Comparison of ENCODE assay signal across 9 cellular contexts in the genomic region with DNA sequence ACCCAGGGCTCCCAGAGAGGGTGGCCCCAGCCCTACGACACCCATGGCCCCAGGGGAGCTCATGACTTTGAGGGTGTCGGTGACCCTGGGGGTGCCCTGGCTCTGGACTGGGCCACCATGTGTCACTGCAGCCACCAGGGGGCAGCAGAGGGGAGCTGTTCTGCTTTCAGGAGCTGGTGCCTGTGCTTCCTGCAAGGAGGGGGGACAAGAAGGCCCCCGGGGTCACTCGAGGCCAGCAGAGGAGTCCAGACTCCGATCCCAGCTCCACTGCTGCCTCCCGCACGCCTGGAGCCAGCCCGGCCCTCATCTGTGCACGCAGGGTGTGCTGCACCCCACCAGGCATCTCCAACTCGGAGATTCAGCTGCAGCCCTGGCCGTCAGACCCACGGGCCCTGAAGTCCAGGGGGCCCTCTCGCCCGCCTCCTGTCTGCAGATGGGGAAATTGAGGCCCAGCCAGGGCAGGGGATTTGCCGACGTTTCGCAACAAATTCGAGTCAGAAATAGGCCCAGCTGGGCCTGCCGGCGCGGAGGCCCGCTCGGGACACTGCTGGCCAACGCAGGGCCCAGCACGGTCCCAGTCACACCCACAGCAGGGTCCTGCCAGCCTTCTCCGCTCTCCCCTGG. TPM values are rescaled to one million over a fixed set of nuclear protein-coding genes. Genes with fewer than 3 reads are reported as not detected.
DNase-seq lines count a peak whose midpoint lies in the region; ATAC-seq and TF ChIP-seq lines count a peak whose summit lies in the region.
"Had no signal": no experiment of that assay in that cellular context is flagged by ENCODE, and none has a peak within 500 bp of the region (broad histone marks: within the 10 kb centered on the region; RNA-seq: fewer than 3 reads in every experiment).

No MANE protein-coding gene starts in this region.

- H3F3A ChIP-seq in neural progenitor cell (ENCODE audit: low read depth): no peaks in the 10 kb centered on the region

- H3K4me3 ChIP-seq in SJCRH30 (peak overlapping the region; percentile 62), fibroblast of villous mesenchyme (ENCODE audit: low read depth, low read length) (peak overlapping the region; percentile 12), neural progenitor cell (no peak overlapping the region)

- peak; percentile 84 for TF ChIP-seq CTCF in fibroblast of villous mesenchyme (IDR thresholded peaks at IDR 0.05; ENCODE audit: insufficient read depth, low read depth, low read length)
- peak; percentile 94 for TF ChIP-seq CTCF in neural progenitor cell (IDR thresholded peaks at IDR 0.05)

- DNase-seq in Caki2 (ENCODE audit: low read depth) (peak; percentile 82), KBM-7 (peak; percentile 85), SJCRH30 (peak; percentile 97 to 98), activated gamma-delta T cell treated with Interleukin-2 at 50 U/mL for 16 hours (peak; percentile 90), fibroblast of villous mesenchyme (ENCODE audit: low read depth) (peak; percentile 92), neural progenitor cell (ENCODE audit: low spot score) (peak; percentile 93)

- no peaks in the 10 kb centered on the region for H3K79me2 ChIP-seq in neural progenitor cell (ENCODE audit: low read depth)

- H4K20me1 ChIP-seq in neural progenitor cell (ENCODE audit: low read depth): no peaks in the 10 kb centered on the region

- peak overlapping the region; percentile 29 for H3K27ac Mint-ChIP-seq in neural progenitor cell
- peak overlapping the region; percentile 26 for H3K27ac Mint-ChIP-seq in stimulated activated naive CD8-positive, alpha-beta T cell treated with anti-CD3 and anti-CD28 coated beads, Interleukin-15, Interleukin-2, amounts not matched to agents 100 ng/mL and 50 ng/mL, for 24 hours

- in situ Hi-C loops in Caki2 (cut with HindIII; ENCODE audit: low pct_unique_long_range_greater_than_20kb, low sequenced_read_pairs): loop anchor here (25.0 kb wide), 1 partner anchor 281 kb away; a partner anchor contains a TSS
- in situ Hi-C loops in KBM-7 (cut with MboI; ENCODE audit: low pct_unique_long_range_greater_than_20kb, low sequenced_read_pairs): loop anchor here (25.0 kb wide), 1 partner anchor 531 kb away; a partner anchor contains a TSS

- peaks cover 2% of the 10 kb centered on the region for H3K9me3 Mint-ChIP-seq in neural progenitor cell
- peaks cover 7% of the 10 kb centered on the region for H3K9me3 Mint-ChIP-seq in stimulated activated naive CD8-positive, alpha-beta T cell treated with anti-CD3 and anti-CD28 coated beads, Interleukin-15, Interleukin-2, amounts not matched to agents 100 ng/mL and 50 ng/mL, for 24 hours

- H3K4me2 ChIP-seq in neural progenitor cell: no peak overlapping the region

- H2AFZ ChIP-seq in neural progenitor cell (replicated peaks): peak overlapping the region; percentile 86

- H3K27ac ChIP-seq in SJCRH30: peak overlapping the region; percentile 97
- no peak overlapping the region for H3K27ac ChIP-seq in neural progenitor cell

- H3K36me3 ChIP-seq in SJCRH30 (no peaks in the 10 kb centered on the region), neural progenitor cell (no peaks in the 10 kb centered on the region)

- no peaks in the 10 kb centered on the region for H3K36me3 Mint-ChIP-seq in neural progenitor cell
- no peaks in the 10 kb centered on the region for H3K36me3 Mint-ChIP-seq in stimulated activated naive CD8-positive, alpha-beta T cell treated with anti-CD3 and anti-CD28 coated beads, Interleukin-15, Interleukin-2, amounts not matched to agents 100 ng/mL and 50 ng/mL, for 24 hours (ENCODE audit: low read depth)

- H3K9me3 ChIP-seq in SJCRH30 (replicated peaks) (no peaks in the 10 kb centered on the region), neural progenitor cell (ENCODE audit: low read depth) (no peaks in the 10 kb centered on the region)

- H3K27me3 Mint-ChIP-seq in neural progenitor cell (ENCODE audit: insufficient read depth, low read depth): peaks cover 8% of the 10 kb centered on the region
- H3K27me3 Mint-ChIP-seq in stimulated activated naive CD8-positive, alpha-beta T cell treated with anti-CD3 and anti-CD28 coated beads, Interleukin-15, Interleukin-2, amounts not matched to agents 100 ng/mL and 50 ng/mL, for 24 hours: no peaks in the 10 kb centered on the region

- H3K27me3 ChIP-seq in SJCRH30 (no peaks in the 10 kb centered on the region), neural progenitor cell (no peaks in the 10 kb centered on the region)

- peaks cover 10% of the 10 kb centered on the region for H3K4me1 Mint-ChIP-seq in neural progenitor cell
- H3K4me1 Mint-ChIP-seq in stimulated activated naive CD8-positive, alpha-beta T cell treated with anti-CD3 and anti-CD28 coated beads, Interleukin-15, Interleukin-2, amounts not matched to agents 100 ng/mL and 50 ng/mL, for 24 hours (ENCODE audit: low read depth): peaks cover 28% of the 10 kb centered on the region

- ATAC-seq in GM19452 (IDR thresholded peaks at IDR 0.05; ENCODE audit: unreplicated experiment): no peak

- H3K4me1 ChIP-seq in SJCRH30 (peaks cover 36% of the 10 kb centered on the region), neural progenitor cell (no peaks in the 10 kb centered on the region)

- peak overlapping the region; percentile 43 for H3K4me3 Mint-ChIP-seq in neural progenitor cell
- no peak overlapping the region for H3K4me3 Mint-ChIP-seq in stimulated activated naive CD8-positive, alpha-beta T cell treated with anti-CD3 and anti-CD28 coated beads, Interleukin-15, Interleukin-2, amounts not matched to agents 100 ng/mL and 50 ng/mL, for 24 hours

- H3K9ac ChIP-seq in neural progenitor cell: no peak overlapping the region

RNA-seq across cellular contexts. Expression of a gene that starts 29.5 kb away (rescaled TPM):
- total RNA-seq in Caki2 (2014; rRNA removed; shearing (Covaris generic); ENCODE audit: low replicate concordance): 89.1 and 95.0 TPM in 2 replicates
- not detected in 2 replicates for total RNA-seq in SJCRH30 (2014; rRNA removed; shearing (Covaris generic))
- total RNA-seq in fibroblast of villous mesenchyme (under 0.01 and 0.64 TPM in 2 replicates), neural progenitor cell (ENCODE audit: low replicate concordance) (1.8 and 3.5 TPM in 2 replicates)
- total RNA-seq: activated CD8-positive, alpha-beta memory T cell treated with anti-CD3 and anti-CD28 coated beads for 36 hours had no signal

Comparison
In these comparisons a context has a peak if more than half of its experiments do, and no peak if none do; other contexts are left out.
1. RNA of a gene that starts 29.5 kb away (total RNA-seq): 89.1 to 95.0 TPM in Caki2; 1.8 to 3.5 TPM in neural progenitor cell, not detected in SJCRH30 and under 0.01 to 0.64 TPM in fibroblast of villous mesenchyme; every median in the first group is over 10 times any median in the second.
2. Peak in every context shown above with its lines, with median percentiles within 50 percentile points of each other: DNase-seq.